ENCODE assay signal across 2 cellular contexts in the genomic region with DNA sequence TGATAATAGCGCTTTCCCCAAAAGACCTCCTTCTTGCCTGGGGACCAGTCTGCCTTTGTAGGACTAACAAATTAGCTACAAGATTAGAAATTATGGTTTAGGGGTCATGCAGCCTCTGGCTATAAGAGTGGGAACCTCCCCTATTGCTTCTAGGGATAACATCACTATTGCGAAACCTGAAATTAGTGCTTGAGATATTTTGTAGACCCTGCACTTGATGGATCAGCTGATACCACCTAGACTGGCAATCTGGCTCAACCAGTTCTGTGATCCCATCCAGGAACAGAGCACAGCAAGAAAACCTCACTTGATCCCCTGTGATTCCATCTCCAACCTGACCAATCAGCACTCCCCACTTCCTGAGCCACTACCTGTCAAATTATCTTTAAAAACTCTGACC.
TF ChIP-seq lines count a peak whose summit lies in the region.
"Not testable (repeated sequence)": the region's sequence is repeated elsewhere in the genome, so short reads cannot be mapped to it uniquely, and the experiment has no call there.

No MANE protein-coding gene starts in this region.

TF ChIP-seq in IMR-90, 13 proteins besides CTCF, POLR2A, EP300 and RAD21:
- TF ChIP-seq CEBPB (IDR thresholded peaks at IDR 0.05; ENCODE audit: low read depth, low read length), result peak; percentile 83

TF ChIP-seq in K562, 482 proteins besides CTCF, POLR2A, EP300 and RAD21:
- TF ChIP-seq CEBPG (CRISPR knock-in tag; IDR thresholded peaks at IDR 0.05), result not testable (repeated sequence)
- peak in 1 of 2 experiments; percentile 70; a peak in 2 of 4 replicates for TF ChIP-seq CEBPG (tag; conservative IDR thresholded peaks at IDR 0.05 in 1 of 2, IDR thresholded peaks at IDR 0.05 in 1 of 2)
- TF ChIP-seq CEBPB (tag; IDR thresholded peaks at IDR 0.05), result peak; percentile 80
TF ChIP-seq in K562: peak in this region for 2; not testable (repeated sequence) for 480.
